ENCODE assay signal across 22 cellular contexts in genomic region chr14:82854131-82854530, GRCh38.
"Had no signal": no experiment of that assay in that cellular context is flagged by ENCODE, and none has a peak within 500 bp of the region (broad histone marks: within the 10 kb centered on the region; RNA-seq: fewer than 3 reads in every experiment).

No MANE protein-coding gene starts in this region.

- H3K4me1 ChIP-seq: gastrocnemius medialis, left lung, pancreas, right atrium auricular region, suprapubic skin, tibial artery had no signal

- H3K36me3 ChIP-seq: gastrocnemius medialis, left lung, pancreas, right atrium auricular region, suprapubic skin, tibial artery had no signal

- H3K4me3 ChIP-seq: gastrocnemius medialis, hepatocyte, left lung, lung, mucosa of descending colon, pancreas, right atrium auricular region, smooth muscle cell, suprapubic skin, tibial artery had no signal

- H3K27me3 ChIP-seq: gastrocnemius medialis, hepatocyte, left lung, right atrium auricular region, suprapubic skin, tibial artery had no signal

- DNase-seq: activated CD4-positive, alpha-beta T cell treated with anti-CD3 and anti-CD28 coated beads for 36 hours; activated CD4-positive, CD25-positive, alpha-beta regulatory T cell; activated CD8-positive, alpha-beta memory T cell treated with anti-CD3 and anti-CD28 coated beads, Interleukin-2, amount 10 ng/mL, durations not matched to agents 7 days and 5 days; activated CD8-positive, alpha-beta T cell treated with anti-CD3 and anti-CD28 coated beads, Interleukin-2, amount 10 ng/mL, durations not matched to agents 7 days and 5 days; activated naive CD8-positive, alpha-beta T cell treated with anti-CD3 and anti-CD28 coated beads, Interleukin-2, amount 50 U/mL, for 24 hours; activated T-cell treated with anti-CD3 and anti-CD28 coated beads, Interleukin-2, amount 50 U/mL, for 48 hours; effector CD4-positive, alpha-beta T cell; gastrocnemius medialis; left lung; mucosa of descending colon; pancreas; stimulated activated CD4-positive, alpha-beta T cell treated with anti-CD3 and anti-CD28 coated beads, Interleukin-1b, Interleukin-23, amount 100 ng/mL, for 48 hours; stimulated activated CD4-positive, alpha-beta T cell treated with anti-CD3 and anti-CD28 coated beads, Interleukin-4, amount 100 ng/mL, for 4 hours; stimulated activated CD8-positive, alpha-beta memory T cell treated with anti-CD3 and anti-CD28 coated beads, Interleukin-4, amount 100 ng/mL, for 48 hours; T-helper 2 cell; tibial artery had no signal

- H3K9me3 ChIP-seq: gastrocnemius medialis, left lung, mucosa of descending colon, pancreas, right atrium auricular region, suprapubic skin, tibial artery had no signal

- H2AFZ ChIP-seq: hepatocyte had no signal

- H3K4me2 ChIP-seq: hepatocyte had no signal

- H3K27ac ChIP-seq: epithelial cell of prostate, gastrocnemius medialis, hepatocyte, left lung, pancreas, right atrium auricular region, suprapubic skin, tibial artery had no signal
